In genomic region chr16:81738831-81739496, GRCh38 we compare ENCODE assay signal across 1 cellular context.
TF ChIP-seq lines count a peak whose summit lies in the region.

No MANE protein-coding gene starts in this region.

TF ChIP-seq in H1, 55 proteins besides CTCF, POLR2A, EP300 and RAD21:
- TF ChIP-seq NRF1 (IDR thresholded peaks at IDR 0.05; ENCODE audit: low read depth, low read length) (no peak), KDM4A (IDR thresholded peaks at IDR 0.05; ENCODE audit: low read depth, low read length, severe bottlenecking) (no peak), MAX (IDR thresholded peaks at IDR 0.05) (no peak), JUND (IDR thresholded peaks at IDR 0.05; ENCODE audit: low read length) (no peak), RBBP5 (IDR thresholded peaks at IDR 0.05; ENCODE audit: borderline replicate concordance, low read depth, low read length) (no peak), RXRA (IDR thresholded peaks at IDR 0.05; ENCODE audit: insufficient read depth, low read depth, low read length) (no peak), HDAC2 (IDR thresholded peaks at IDR 0.05; ENCODE audit: borderline replicate concordance in 1 of 2, low read depth in 2 of 2, low read length in 2 of 2) (no peak), SRF (IDR thresholded peaks at IDR 0.05; ENCODE audit: low read depth, low read length) (no peak), SIRT6 (IDR thresholded peaks at IDR 0.05; ENCODE audit: low read length) (no peak), GABPA (IDR thresholded peaks at IDR 0.05; ENCODE audit: borderline replicate concordance, insufficient read depth, low read length) (no peak), SP4 (IDR thresholded peaks at IDR 0.05; ENCODE audit: low read length) (no peak), TAF1 (IDR thresholded peaks at IDR 0.05; ENCODE audit: low read depth, low read length) (no peak), KDM5A (IDR thresholded peaks at IDR 0.05; ENCODE audit: low read length) (no peak)
